In the genomic region with DNA sequence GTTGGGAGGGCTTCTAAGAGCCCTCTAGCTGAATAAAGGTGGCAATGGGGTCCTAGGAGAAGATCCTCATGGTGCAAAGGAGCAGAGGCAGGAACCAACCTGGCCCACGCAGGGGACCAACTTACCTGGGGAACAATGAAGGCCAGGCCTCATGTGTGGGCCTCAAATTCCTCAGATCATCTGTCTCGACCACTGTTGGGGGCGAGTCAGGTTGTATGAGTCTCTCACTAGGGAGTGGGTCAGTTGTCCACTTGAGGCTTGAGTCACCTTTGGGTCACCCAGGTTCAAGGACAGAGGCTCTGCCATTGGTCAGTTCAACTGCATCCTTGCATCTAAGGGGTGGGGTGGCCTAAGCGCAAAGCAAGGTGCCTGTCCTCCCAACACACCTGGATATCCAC, we compare ENCODE assay signal across 19 cellular contexts. TPM values are rescaled to one million over a fixed set of nuclear protein-coding genes. Genes with fewer than 3 reads are reported as not detected.
"Had no signal": no experiment of that assay in that cellular context is flagged by ENCODE, and none has a peak within 500 bp of the region (broad histone marks: within the 10 kb centered on the region; RNA-seq: fewer than 3 reads in every experiment).

No MANE protein-coding gene starts in this region.

- H3K4me3 Mint-ChIP-seq: activated naive CD4-positive, alpha-beta T cell treated with anti-CD3 and anti-CD28 coated beads, Interleukin-2, amount 50 U/mL, for 24 hours; activated T-cell treated with anti-CD3 and anti-CD28 coated beads, Interleukin-2, amount 50 U/mL, for 24 hours; immature natural killer cell; naive thymus-derived CD8-positive, alpha-beta T cell had no signal

- H3K4me1 Mint-ChIP-seq: activated naive CD4-positive, alpha-beta T cell treated with anti-CD3 and anti-CD28 coated beads, Interleukin-2, amount 50 U/mL, for 24 hours; immature natural killer cell; naive thymus-derived CD8-positive, alpha-beta T cell had no signal

- FAIRE-seq: endothelial cell of umbilical vein had no signal

- H3K27me3 Mint-ChIP-seq: activated naive CD4-positive, alpha-beta T cell treated with anti-CD3 and anti-CD28 coated beads, Interleukin-2, amount 50 U/mL, for 24 hours; activated T-cell treated with anti-CD3 and anti-CD28 coated beads, Interleukin-2, amount 50 U/mL, for 24 hours; naive thymus-derived CD8-positive, alpha-beta T cell had no signal

- H3K27ac ChIP-seq: ascending aorta, esophagus muscularis mucosa, gastroesophageal sphincter, heart left ventricle, WERI-Rb-1 had no signal

- H3K9me3 Mint-ChIP-seq: activated naive CD4-positive, alpha-beta T cell treated with anti-CD3 and anti-CD28 coated beads, Interleukin-2, amount 50 U/mL, for 24 hours; activated T-cell treated with anti-CD3 and anti-CD28 coated beads, Interleukin-2, amount 50 U/mL, for 24 hours; immature natural killer cell; naive thymus-derived CD8-positive, alpha-beta T cell had no signal

- H3K9me3 ChIP-seq: ascending aorta, esophagus muscularis mucosa, gastroesophageal sphincter, heart left ventricle had no signal

- H3K27me3 ChIP-seq: ascending aorta, esophagus muscularis mucosa, gastroesophageal sphincter, heart left ventricle had no signal

- H3K36me3 ChIP-seq: ascending aorta, esophagus muscularis mucosa, gastroesophageal sphincter, heart left ventricle, WERI-Rb-1 had no signal

- ATAC-seq: gastroesophageal sphincter; heart left ventricle; naive thymus-derived CD8-positive, alpha-beta T cell; stimulated activated naive CD8-positive, alpha-beta T cell treated with anti-CD3 and anti-CD28 coated beads, Interleukin-15, Interleukin-2, amounts not matched to agents 100 U/mL and 50 U/mL, for 24 hours had no signal

- DNase-seq: activated CD4-positive, alpha-beta T cell treated with anti-CD3 and anti-CD28 coated beads for 1 hour; activated T-cell treated with anti-CD3 and anti-CD28 coated beads, Interleukin-2, amount 50 U/mL, for 24 hours; effector CD8-positive, alpha-beta T cell; heart left ventricle; immature natural killer cell; mesendoderm; naive thymus-derived CD8-positive, alpha-beta T cell; stimulated activated CD4-positive, alpha-beta T cell treated with anti-CD3 and anti-CD28 coated beads, Interleukin-12 subunit alpha, Interleukin-12 subunit beta, amount 100 ng/mL, for 4 hours; stimulated activated CD4-positive, alpha-beta T cell treated with anti-CD3 and anti-CD28 coated beads, Interleukin-1b, Interleukin-23, amount 100 ng/mL, for 48 hours; stimulated activated CD8-positive, alpha-beta memory T cell treated with anti-CD3 and anti-CD28 coated beads, Interleukin-4, amount 100 ng/mL, for 48 hours; stimulated activated naive CD8-positive, alpha-beta T cell treated with anti-CD3 and anti-CD28 coated beads, Interleukin-15, Interleukin-2, amounts not matched to agents 100 U/mL and 50 U/mL, for 24 hours; trophoblast cell; WERI-Rb-1 had no signal

- H3K36me3 Mint-ChIP-seq: activated naive CD4-positive, alpha-beta T cell treated with anti-CD3 and anti-CD28 coated beads, Interleukin-2, amount 50 U/mL, for 24 hours; immature natural killer cell; naive thymus-derived CD8-positive, alpha-beta T cell had no signal

- H3K4me1 ChIP-seq: ascending aorta, heart left ventricle had no signal

- H3K4me3 ChIP-seq: ascending aorta, esophagus muscularis mucosa, gastroesophageal sphincter, heart left ventricle had no signal

- H3K27ac Mint-ChIP-seq: activated naive CD4-positive, alpha-beta T cell treated with anti-CD3 and anti-CD28 coated beads, Interleukin-2, amount 50 U/mL, for 24 hours; activated T-cell treated with anti-CD3 and anti-CD28 coated beads, Interleukin-2, amount 50 U/mL, for 24 hours; immature natural killer cell; naive thymus-derived CD8-positive, alpha-beta T cell had no signal

RNA-seq across cellular contexts. Expression of a gene that starts 43.7 kb away (rescaled TPM):
- total RNA-seq: naive thymus-derived CD8-positive, alpha-beta T cell; T-helper 2 cell treated with Interferon-gamma antibody and Interleukin-4, amounts not matched to agents 100 ng/mL and 5 ng/mL, for 36 hours had no signal
- polyA plus RNA-seq: immature natural killer cell; naive thymus-derived CD8-positive, alpha-beta T cell had no signal
